8 cellular contexts compared by ENCODE assay signal in the genomic region with DNA sequence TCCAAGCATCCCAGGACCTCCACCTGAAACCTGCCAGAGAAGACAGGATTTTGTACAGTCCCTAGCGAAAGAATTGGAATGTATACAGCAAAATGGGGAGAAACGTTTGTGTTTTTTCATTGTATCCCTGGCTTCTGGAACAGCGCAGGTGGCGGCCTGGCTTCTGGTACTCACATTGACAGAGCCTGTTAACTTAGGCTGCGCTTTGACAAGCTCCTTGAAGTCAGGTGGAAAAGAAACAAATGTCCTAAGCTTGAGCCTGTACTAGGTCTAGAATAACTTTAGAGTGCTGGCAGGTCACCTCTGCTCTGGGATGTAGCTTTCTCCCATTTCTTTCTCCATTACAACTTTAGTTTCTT.
DNase-seq lines count a peak whose midpoint lies in the region; ATAC-seq, FAIRE-seq and TF ChIP-seq lines count a peak whose summit lies in the region.

No MANE protein-coding gene starts in this region.

- ATAC-seq in heart left ventricle = no peak
- ATAC-seq in K562 = no peak
- no peak for ATAC-seq in GM18505 (IDR thresholded peaks at IDR 0.05; ENCODE audit: unreplicated experiment)

- no peak overlapping the region for H3K4me3 ChIP-seq in heart left ventricle
- H3K4me3 ChIP-seq in K562 = no peak overlapping the region
- H3K4me3 ChIP-seq in HAP-1 = no peak overlapping the region

- no TSS peak for BruUV-seq in K562 (replicated peaks; lab: Mats Ljungman, UMichigan)

- TF ChIP-seq RAD21 in K562 (CRISPR knock-in tag; conservative IDR thresholded peaks at IDR 0.05 in 1 of 2, IDR thresholded peaks at IDR 0.05 in 1 of 2) = no peak

- no peaks in the 10 kb centered on the region for H3K9me3 ChIP-seq in heart left ventricle
- peaks cover 2% of the 10 kb centered on the region for H3K9me3 ChIP-seq in K562 (replicated peaks; ENCODE audit: control insufficient read depth, insufficient read depth, low read depth, low read length)
- no peaks in the 10 kb centered on the region for H3K9me3 ChIP-seq in HAP-1

- H3K4me1 Mint-ChIP-seq in nephron = peaks cover 36% of the 10 kb centered on the region
- H3K4me1 Mint-ChIP-seq in type B pancreatic cell (ENCODE audit: unreplicated experiment) = peaks cover 25% of the 10 kb centered on the region

- H3K79me2 ChIP-seq in K562 (ENCODE audit: control insufficient read depth, insufficient read depth, low read length) = no peaks in the 10 kb centered on the region

- H3K36me3 ChIP-seq in heart left ventricle (no peaks in the 10 kb centered on the region), K562 (ENCODE audit: control insufficient read depth, insufficient read depth, low read length) (no peaks in the 10 kb centered on the region), HAP-1 (replicated peaks) (no peaks in the 10 kb centered on the region)

- intact Hi-C loops in heart left ventricle (cut with DNase I) (loop anchor here in 8 of 10 donors (1.0 to 10.0 kb wide), 13 partner anchors 138 to 412 kb away; no protein-coding TSS in a partner anchor), cardiac septum (cut with DNase I) (loop anchor here (5.0 kb wide), 1 partner anchor 242 kb away; no protein-coding TSS in a partner anchor), K562 (cut with micrococcal nuclease) (loop anchor here (1.0 to 10.0 kb wide), 2 partner anchors 141 to 144 kb away; no protein-coding TSS in a partner anchor)

- H3K27me3 Mint-ChIP-seq in nephron (ENCODE audit: low read depth) = no peaks in the 10 kb centered on the region
- H3K27me3 Mint-ChIP-seq in type B pancreatic cell = no peaks in the 10 kb centered on the region

- no peak for FAIRE-seq in K562 (lab: Jason Lieb, UNC)

- H3K4me1 ChIP-seq in heart left ventricle = peaks cover 0 to 46% (median 17%) of the 10 kb centered on the region in 12 donors
- peaks cover 8 to 29% of the 10 kb centered on the region in 2 experiments for H3K4me1 ChIP-seq in K562 (replicated peaks in 1 of 2; ENCODE audit: control insufficient read depth in 2 of 2, insufficient read depth in 2 of 2, low read length in 2 of 2)
- peaks cover 14% of the 10 kb centered on the region for H3K4me1 ChIP-seq in HAP-1

- POLR2A ChIA-PET in K562 (lab: Yijun Ruan, JAX) = interaction anchor here (0.9 to 2.1 kb wide), 4 partner anchors 42 to 346 kb away, joined by 3 to 7 read pairs (median 6); no protein-coding TSS in a partner anchor

- H3K27ac ChIP-seq in heart left ventricle (peak overlapping the region in 11 of 12 donors; percentile 22 to 95 (median 84)), K562 (ENCODE audit: extremely low read depth, low read depth, low read length) (peak overlapping the region; percentile 44; the same call in 2 of the 3 replicates)

- no peak for DNase-seq in heart left ventricle
- no peak for DNase-seq in cardiac septum (ENCODE audit: low spot score)
- no peak for DNase-seq in K562 (ENCODE audit: extremely low read depth in 1 of 4, low spot score in 3 of 4)
- no peak for DNase-seq in type B pancreatic cell (ENCODE audit: extremely low spot score, unreplicated experiment)
- no peak for DNase-seq in HAP-1 (ENCODE audit: low spot score in 2 of 2)
- no peak for DNase-seq in amniotic stem cell (lab: John Stamatoyannopoulos, UW)

- H3K27ac Mint-ChIP-seq in nephron (peak overlapping the region; percentile 79 to 95 (median 94)), type B pancreatic cell (peak overlapping the region; percentile 92)

- no peak for TF ChIP-seq POLR2A in heart left ventricle (IDR thresholded peaks at IDR 0.05)
- TF ChIP-seq POLR2A in K562 (conservative IDR thresholded peaks at IDR 0.05) = no peak
- TF ChIP-seq POLR2A in GM18505 (IDR thresholded peaks at IDR 0.05; ENCODE audit: borderline replicate concordance, extremely low read depth, insufficient read depth, insufficient read length) = no peak

- CTCF ChIA-PET in K562 (lab: Yijun Ruan, JAX; ENCODE audit: low intra/inter-chr PET ratio) = interaction anchor here (1.5 kb wide), 1 partner anchor 354 kb away, joined by 6 read pairs; no protein-coding TSS in a partner anchor

- TF ChIP-seq CTCF in heart left ventricle (IDR thresholded peaks at IDR 0.05) (no peak), K562 (IDR thresholded peaks at IDR 0.05 in 2 of 3, conservative IDR thresholded peaks at IDR 0.05 in 1 of 3; ENCODE audit: insufficient read depth in 2 of 3, low read depth in 1 of 3, low read length in 3 of 3) (no peak), nephron (IDR thresholded peaks at IDR 0.05; ENCODE audit: unreplicated experiment in 3 of 3) (no peak), type B pancreatic cell (conservative IDR thresholded peaks at IDR 0.05) (no peak)

- no peaks in the 10 kb centered on the region for H4K20me1 ChIP-seq in K562 (replicated peaks; ENCODE audit: control insufficient read depth, insufficient read depth, low read length)

- no peak for TF ChIP-seq EP300 in K562 (IDR thresholded peaks at IDR 0.05; ENCODE audit: low read length)

- H3K4me3 Mint-ChIP-seq in nephron (no peak overlapping the region), type B pancreatic cell (no peak overlapping the region)

- H3K9me3 Mint-ChIP-seq in nephron (no peaks in the 10 kb centered on the region), type B pancreatic cell (peaks cover 5% of the 10 kb centered on the region)

- in situ Hi-C loops in K562 (cut with MboI) (no loop called here), HAP-1 (cut with MboI; ENCODE audit: low sequenced_read_pairs) (no loop called here)

- H3K9me1 ChIP-seq in K562 (ENCODE audit: control insufficient read depth, insufficient read depth, low read length) = no peaks in the 10 kb centered on the region

- no peak overlapping the region for H3K4me2 ChIP-seq in K562 (ENCODE audit: insufficient read depth, low read length)

- H2AFZ ChIP-seq in K562 (ENCODE audit: low read depth, low read length) = peak overlapping the region; percentile 97

- peak overlapping the region; percentile 40 to 60 for H3K9ac ChIP-seq in K562 (ENCODE audit: insufficient read depth in 1 of 2, low read depth in 2 of 2, low read length in 2 of 2)

- WGBS in heart left ventricle, 4 donors = 79 to 92% (median 84%) methylated on average over 5 of the region's 5 CpGs
- WGBS in K562 (ENCODE audit: insufficient coverage, low coverage, missing lambda C conversion rate) = 77% methylated on average over 5 of the region's 5 CpGs

- H3K27me3 ChIP-seq in heart left ventricle (no peaks in the 10 kb centered on the region), K562 (ENCODE audit: control insufficient read depth in 2 of 2, insufficient read depth in 2 of 2, low read length in 2 of 2) (no peaks in the 10 kb centered on the region), HAP-1 (ENCODE audit: low read depth) (no peaks in the 10 kb centered on the region)

- H3K36me3 Mint-ChIP-seq in nephron (ENCODE audit: low read depth) (no peaks in the 10 kb centered on the region), type B pancreatic cell (peaks cover 4% of the 10 kb centered on the region)

TF ChIP-seq in K562, 482 proteins besides CTCF, POLR2A, EP300 and RAD21:
- TF ChIP-seq SPI1 (IDR thresholded peaks at IDR 0.05; ENCODE audit: borderline replicate concordance, low read depth, low read length) (no peak), NR4A1 (CRISPR knock-in tag; IDR thresholded peaks at IDR 0.05) (no peak), NR4A1 (tag; IDR thresholded peaks at IDR 0.05) (no peak), ZBTB33 (CRISPR knock-in tag; IDR thresholded peaks at IDR 0.05) (no peak), ZNF384 (IDR thresholded peaks at IDR 0.05; ENCODE audit: low read depth, low read length) (no peak), MCM5 (IDR thresholded peaks at IDR 0.05; ENCODE audit: low read depth) (no peak), FOXJ2 (tag; IDR thresholded peaks at IDR 0.05) (no peak), ZNF79 (CRISPR knock-in tag; IDR thresholded peaks at IDR 0.05; ENCODE audit: low read depth) (no peak), RHOXF2B (CRISPR knock-in tag; conservative IDR thresholded peaks at IDR 0.05) (no peak), PHF21A (IDR thresholded peaks at IDR 0.05; ENCODE audit: borderline replicate concordance, low read depth) (no peak), ZNF174 (CRISPR knock-in tag; IDR thresholded peaks at IDR 0.05) (no peak)
- TF ChIP-seq, protein P1, sequence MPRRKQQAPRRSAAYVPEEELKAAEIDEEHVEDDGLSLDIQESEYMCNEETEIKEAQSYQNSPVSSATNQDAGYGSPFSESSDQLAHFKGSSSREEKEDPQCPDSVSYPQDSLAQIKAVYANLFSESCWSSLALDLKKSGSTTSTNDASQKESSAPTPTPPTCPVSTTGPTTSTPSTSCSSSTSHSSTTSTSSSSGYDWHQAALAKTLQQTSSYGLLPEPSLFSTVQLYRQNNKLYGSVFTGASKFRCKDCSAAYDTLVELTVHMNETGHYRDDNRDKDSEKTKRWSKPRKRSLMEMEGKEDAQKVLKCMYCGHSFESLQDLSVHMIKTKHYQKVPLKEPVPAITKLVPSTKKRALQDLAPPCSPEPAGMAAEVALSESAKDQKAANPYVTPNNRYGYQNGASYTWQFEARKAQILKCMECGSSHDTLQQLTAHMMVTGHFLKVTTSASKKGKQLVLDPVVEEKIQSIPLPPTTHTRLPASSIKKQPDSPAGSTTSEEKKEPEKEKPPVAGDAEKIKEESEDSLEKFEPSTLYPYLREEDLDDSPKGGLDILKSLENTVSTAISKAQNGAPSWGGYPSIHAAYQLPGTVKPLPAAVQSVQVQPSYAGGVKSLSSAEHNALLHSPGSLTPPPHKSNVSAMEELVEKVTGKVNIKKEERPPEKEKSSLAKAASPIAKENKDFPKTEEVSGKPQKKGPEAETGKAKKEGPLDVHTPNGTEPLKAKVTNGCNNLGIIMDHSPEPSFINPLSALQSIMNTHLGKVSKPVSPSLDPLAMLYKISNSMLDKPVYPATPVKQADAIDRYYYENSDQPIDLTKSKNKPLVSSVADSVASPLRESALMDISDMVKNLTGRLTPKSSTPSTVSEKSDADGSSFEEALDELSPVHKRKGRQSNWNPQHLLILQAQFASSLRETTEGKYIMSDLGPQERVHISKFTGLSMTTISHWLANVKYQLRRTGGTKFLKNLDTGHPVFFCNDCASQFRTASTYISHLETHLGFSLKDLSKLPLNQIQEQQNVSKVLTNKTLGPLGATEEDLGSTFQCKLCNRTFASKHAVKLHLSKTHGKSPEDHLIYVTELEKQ (CRISPR knock-in tag; IDR thresholded peaks at IDR 0.05) = no peak
